30 cellular contexts compared by ENCODE assay signal in genomic region chrX:14884714-14885113, GRCh38.
"Had no signal": no experiment of that assay in that cellular context is flagged by ENCODE, and none has a peak within 500 bp of the region (broad histone marks: within the 10 kb centered on the region; RNA-seq: fewer than 3 reads in every experiment).

No MANE protein-coding gene starts in this region.

- H3K27ac Mint-ChIP-seq: activated CD4-positive, alpha-beta T cell treated with anti-CD3 and anti-CD28 coated beads, Interleukin-2, amount 10 ng/mL, durations not matched to agents 7 days and 5 days had no signal

- H3K27ac ChIP-seq: adrenal gland, breast epithelium, KMS-11, SJSA1, VCaP had no signal

- H3K27me3 Mint-ChIP-seq: activated CD4-positive, alpha-beta memory T cell treated with anti-CD3 and anti-CD28 coated beads for 36 hours; activated CD4-positive, alpha-beta T cell treated with anti-CD3 and anti-CD28 coated beads, Interleukin-2, amount 10 ng/mL, durations not matched to agents 7 days and 5 days had no signal

- ATAC-seq: PC-3, SK-N-SH treated with all-trans-retinoic acid at 6 μM for 48 hours had no signal

- H3K4me3 Mint-ChIP-seq: activated CD4-positive, alpha-beta memory T cell treated with anti-CD3 and anti-CD28 coated beads for 36 hours; activated CD4-positive, alpha-beta T cell treated with anti-CD3 and anti-CD28 coated beads, Interleukin-2, amount 10 ng/mL, durations not matched to agents 7 days and 5 days; activated T-helper 1 cell treated with anti-CD3 and anti-CD28 coated beads, Interleukin-12 subunit alpha, Interleukin-12 subunit beta, Interleukin-2, Interleukin-4 antibody, amounts not matched to agents 30 ng/mL and 10 ng/mL and 1 ng/mL, durations not matched to agents 14 hours and 24 hours and 36 hours; T-helper 1 cell treated with Interleukin-12 subunit alpha and Interleukin-12 subunit beta and Interleukin-4 antibody, amounts not matched to agents 30 μg/mL and 1 μg/mL, for 36 hours had no signal

- DNase-seq: activated CD4-positive, alpha-beta memory T cell treated with anti-CD3 and anti-CD28 coated beads for 36 hours; activated CD4-positive, alpha-beta T cell treated with anti-CD3 and anti-CD28 coated beads, Interleukin-2, amount 10 ng/mL, durations not matched to agents 7 days and 5 days; activated CD4-positive, CD25-positive, alpha-beta regulatory T cell; activated CD8-positive, alpha-beta memory T cell treated with anti-CD3 and anti-CD28 coated beads for 24 hours; activated effector memory CD4-positive, alpha-beta T cell treated with anti-CD3 and anti-CD28 coated beads, Interleukin-2, amount 50 U/mL, for 16 hours; activated naive CD4-positive, alpha-beta T cell treated with Interleukin-2 at 50 U/mL for 16 hours; adrenal gland; anterior cingulate cortex; caudate nucleus; MG63; MV-4-11; NCI-H1092 treated with DMSO at 0.1 percent for 48 hours; NCI-H1417 treated with DMSO at 0.1 percent for 48 hours; NCI-H1694 treated with DMSO at 0.1 percent for 48 hours; NCI-H2029 treated with DMSO at 0.1 percent for 48 hours; NCI-H510A treated with DMSO at 0.1 percent for 48 hours; NCI-H69; NK-92 treated with Interleukin-12 subunit alpha and Interleukin-12 subunit beta, amount 100 ng/mL, for 24 hours; PC-3; SHP77; T1000 had no signal

- H3K4me3 ChIP-seq: adrenal gland, breast epithelium, MG63, SJSA1 had no signal

- H3K27me3 ChIP-seq: adrenal gland, MG63, SJSA1 had no signal

- H3K9me3 ChIP-seq: adrenal gland, breast epithelium, MG63, SJSA1 had no signal

- FAIRE-seq: RCC 7860, TTC549 had no signal

- H3K9me3 Mint-ChIP-seq: activated CD4-positive, alpha-beta T cell treated with anti-CD3 and anti-CD28 coated beads, Interleukin-2, amount 10 ng/mL, durations not matched to agents 7 days and 5 days; activated T-helper 1 cell treated with anti-CD3 and anti-CD28 coated beads, Interleukin-12 subunit alpha, Interleukin-12 subunit beta, Interleukin-2, Interleukin-4 antibody, amounts not matched to agents 30 ng/mL and 10 ng/mL and 1 ng/mL, durations not matched to agents 14 hours and 24 hours and 36 hours; T-helper 1 cell treated with Interleukin-12 subunit alpha and Interleukin-12 subunit beta and Interleukin-4 antibody, amounts not matched to agents 30 μg/mL and 1 μg/mL, for 36 hours had no signal

- H3K4me1 ChIP-seq: adrenal gland, breast epithelium, SJSA1 had no signal

- H3K36me3 ChIP-seq: adrenal gland, breast epithelium, MG63, SJSA1 had no signal
